1 cellular context compared by ENCODE assay signal in the genomic region with DNA sequence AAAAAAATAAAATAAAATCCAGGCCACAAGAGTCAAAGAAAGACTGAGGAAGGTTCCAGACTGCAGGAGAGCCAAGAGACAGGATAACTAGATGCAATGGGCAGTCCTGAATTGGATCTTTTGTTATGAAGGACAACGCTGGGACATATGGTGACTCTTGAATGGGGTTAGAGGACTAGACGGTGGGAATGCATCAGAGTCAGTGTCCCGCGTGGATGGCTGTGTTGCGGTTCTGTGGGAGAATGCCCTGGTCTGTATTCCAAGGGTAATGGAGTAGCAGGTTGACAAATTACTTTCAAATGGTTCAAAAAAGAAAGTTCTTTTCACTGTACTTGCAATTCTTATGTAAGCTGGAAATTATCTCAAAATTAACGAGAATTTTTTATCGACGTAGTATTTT.
TF ChIP-seq lines count a peak whose summit lies in the region.

No MANE protein-coding gene starts in this region.

TF ChIP-seq in SK-N-SH, 30 proteins besides CTCF, POLR2A, EP300 and RAD21 (continued from another document):
- TF ChIP-seq, protein P1, sequence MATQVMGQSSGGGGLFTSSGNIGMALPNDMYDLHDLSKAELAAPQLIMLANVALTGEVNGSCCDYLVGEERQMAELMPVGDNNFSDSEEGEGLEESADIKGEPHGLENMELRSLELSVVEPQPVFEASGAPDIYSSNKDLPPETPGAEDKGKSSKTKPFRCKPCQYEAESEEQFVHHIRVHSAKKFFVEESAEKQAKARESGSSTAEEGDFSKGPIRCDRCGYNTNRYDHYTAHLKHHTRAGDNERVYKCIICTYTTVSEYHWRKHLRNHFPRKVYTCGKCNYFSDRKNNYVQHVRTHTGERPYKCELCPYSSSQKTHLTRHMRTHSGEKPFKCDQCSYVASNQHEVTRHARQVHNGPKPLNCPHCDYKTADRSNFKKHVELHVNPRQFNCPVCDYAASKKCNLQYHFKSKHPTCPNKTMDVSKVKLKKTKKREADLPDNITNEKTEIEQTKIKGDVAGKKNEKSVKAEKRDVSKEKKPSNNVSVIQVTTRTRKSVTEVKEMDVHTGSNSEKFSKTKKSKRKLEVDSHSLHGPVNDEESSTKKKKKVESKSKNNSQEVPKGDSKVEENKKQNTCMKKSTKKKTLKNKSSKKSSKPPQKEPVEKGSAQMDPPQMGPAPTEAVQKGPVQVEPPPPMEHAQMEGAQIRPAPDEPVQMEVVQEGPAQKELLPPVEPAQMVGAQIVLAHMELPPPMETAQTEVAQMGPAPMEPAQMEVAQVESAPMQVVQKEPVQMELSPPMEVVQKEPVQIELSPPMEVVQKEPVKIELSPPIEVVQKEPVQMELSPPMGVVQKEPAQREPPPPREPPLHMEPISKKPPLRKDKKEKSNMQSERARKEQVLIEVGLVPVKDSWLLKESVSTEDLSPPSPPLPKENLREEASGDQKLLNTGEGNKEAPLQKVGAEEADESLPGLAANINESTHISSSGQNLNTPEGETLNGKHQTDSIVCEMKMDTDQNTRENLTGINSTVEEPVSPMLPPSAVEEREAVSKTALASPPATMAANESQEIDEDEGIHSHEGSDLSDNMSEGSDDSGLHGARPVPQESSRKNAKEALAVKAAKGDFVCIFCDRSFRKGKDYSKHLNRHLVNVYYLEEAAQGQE (IDR thresholded peaks at IDR 0.05; ENCODE audit: low read depth, low read length) = no peak
- TF ChIP-seq YY1 (IDR thresholded peaks at IDR 0.05; ENCODE audit: low read depth) = no peak
- TF ChIP-seq, protein P2, sequence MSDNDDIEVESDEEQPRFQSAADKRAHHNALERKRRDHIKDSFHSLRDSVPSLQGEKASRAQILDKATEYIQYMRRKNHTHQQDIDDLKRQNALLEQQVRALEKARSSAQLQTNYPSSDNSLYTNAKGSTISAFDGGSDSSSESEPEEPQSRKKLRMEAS (IDR thresholded peaks at IDR 0.05; ENCODE audit: low read depth) = no peak
- TF ChIP-seq MEF2A (IDR thresholded peaks at IDR 0.05; ENCODE audit: borderline replicate concordance, low read depth) = no peak
- no peak for TF ChIP-seq PBX3 (IDR thresholded peaks at IDR 0.05)
- no peak for TF ChIP-seq POLR2AphosphoS5 (IDR thresholded peaks at IDR 0.05; ENCODE audit: low read depth, low read length)
- TF ChIP-seq FOXJ3 (CRISPR knock-in tag; IDR thresholded peaks at IDR 0.05) = no peak
- no peak for TF ChIP-seq RXRA (IDR thresholded peaks at IDR 0.05; ENCODE audit: borderline replicate concordance, low read depth)
- no peak for TF ChIP-seq MXI1 (IDR thresholded peaks at IDR 0.05; ENCODE audit: low read depth, low read length)
TF ChIP-seq in SK-N-SH: peak in this region for 0.
